In the genomic region with DNA sequence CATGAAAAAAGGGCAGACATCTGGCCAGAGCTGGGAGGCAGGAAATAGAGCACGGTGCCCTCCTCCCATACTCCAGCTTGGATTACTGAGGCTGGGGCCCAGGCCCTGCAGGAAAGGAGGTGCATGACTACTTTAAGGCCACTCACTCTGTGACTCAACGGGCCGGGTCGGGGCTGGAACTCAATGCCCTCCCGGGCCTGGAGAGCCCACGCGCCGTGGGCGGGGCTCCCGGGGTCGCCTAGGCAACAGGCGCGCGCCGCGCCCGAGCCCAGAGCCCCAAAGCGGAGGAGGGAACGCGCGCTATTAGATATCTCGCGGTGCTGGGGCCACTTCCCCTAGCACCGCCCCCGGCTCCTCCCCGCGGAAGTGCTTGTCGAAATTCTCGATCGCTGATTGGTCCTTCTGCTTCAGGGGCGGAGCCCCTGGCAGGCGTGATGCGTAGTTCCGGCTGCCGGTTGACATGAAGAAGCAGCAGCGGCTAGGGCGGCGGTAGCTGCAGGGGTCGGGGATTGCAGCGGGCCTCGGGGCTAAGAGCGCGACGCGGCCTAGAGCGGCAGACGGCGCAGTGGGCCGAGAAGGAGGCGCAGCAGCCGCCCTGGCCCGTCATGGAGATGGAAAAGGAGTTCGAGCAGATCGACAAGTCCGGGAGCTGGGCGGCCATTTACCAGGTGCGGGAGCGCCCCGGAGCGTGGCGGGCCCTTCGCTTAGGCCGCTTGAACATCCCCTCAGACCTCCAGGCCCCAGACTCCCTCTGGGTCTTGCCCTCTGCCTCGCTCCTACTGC, we compare ENCODE assay signal across 1 cellular context.
A peak's percentile ranks its signal among the peaks of the same experiment; 100 is the strongest.
TF ChIP-seq lines count a peak whose summit lies in the region.

TSS of gene PTPN1 (plus strand) at position 461 of the 783 bp plus-strand sequence. CDS start at position 606, 145 bp downstream.

TF ChIP-seq in K562, 482 proteins besides CTCF, POLR2A, EP300 and RAD21 (continued from another document and continues in another):
- TF ChIP-seq ATF1 (CRISPR knock-in tag; IDR thresholded peaks at IDR 0.05) (no peak), ATF1 (tag; IDR thresholded peaks at IDR 0.05) (peak; percentile 90), RNF2 (IDR thresholded peaks at IDR 0.05) (peak; percentile 53; the same call in 1 of the 2 replicates), ADNP (tag; IDR thresholded peaks at IDR 0.05) (no peak), FIP1L1 (IDR thresholded peaks at IDR 0.05; ENCODE audit: low read depth, low read length, poor library complexity, severe bottlenecking) (peak; percentile 87), HDAC3 (IDR thresholded peaks at IDR 0.05; ENCODE audit: borderline replicate concordance, partially characterized antibody) (no peak), FOXK1 (CRISPR knock-in tag; IDR thresholded peaks at IDR 0.05; ENCODE audit: borderline replicate concordance) (no peak), SRSF3 (IDR thresholded peaks at IDR 0.05; ENCODE audit: insufficient read depth, low read length) (no peak), TAL1 (IDR thresholded peaks at IDR 0.05) (no peak), PHF20 (IDR thresholded peaks at IDR 0.05; ENCODE audit: partially characterized antibody) (peak; percentile 39), SIRT6 (IDR thresholded peaks at IDR 0.05; ENCODE audit: low read depth, low read length) (no peak), SMAD2 (IDR thresholded peaks at IDR 0.05; ENCODE audit: low read depth, low read length) (no peak), CHAMP1 (IDR thresholded peaks at IDR 0.05) (no peak), SIX5 (IDR thresholded peaks at IDR 0.05; ENCODE audit: borderline replicate concordance in 1 of 2, insufficient read depth in 1 of 2, low read depth in 1 of 2, low read length in 2 of 2) (no peak), ZBTB49 (CRISPR knock-in tag; IDR thresholded peaks at IDR 0.05; ENCODE audit: borderline replicate concordance) (no peak), ZHX1 (conservative IDR thresholded peaks at IDR 0.05; ENCODE audit: low read length) (no peak), SIN3A (IDR thresholded peaks at IDR 0.05; ENCODE audit: borderline replicate concordance in 2 of 2, control insufficient read depth in 1 of 2, low read depth in 2 of 2, low read length in 2 of 2) (peak; percentile 78 to 87; a peak in 2 of 4 replicates), PML (IDR thresholded peaks at IDR 0.05; ENCODE audit: low read length) (peak; percentile 72; the same call in 1 of the 2 replicates), MCM3 (IDR thresholded peaks at IDR 0.05) (no peak), NCOA6 (IDR thresholded peaks at IDR 0.05) (no peak), HMBOX1 (IDR thresholded peaks at IDR 0.05) (0 out of 2 replicates have a peak, but pooled peaks have one; percentile 20), RBM34 (IDR thresholded peaks at IDR 0.05; ENCODE audit: borderline replicate concordance, insufficient read depth, low read length) (no peak), MECOM (CRISPR knock-in tag; IDR thresholded peaks at IDR 0.05) (no peak), TBP (optimal IDR thresholded peaks at IDR 0.05; ENCODE audit: low read depth, low read length) (peak; percentile 90), RFX1 (IDR thresholded peaks at IDR 0.05) (peak; percentile 97), ZNF766 (CRISPR knock-in tag; conservative IDR thresholded peaks at IDR 0.05) (no peak)
- TF ChIP-seq, protein P1, sequence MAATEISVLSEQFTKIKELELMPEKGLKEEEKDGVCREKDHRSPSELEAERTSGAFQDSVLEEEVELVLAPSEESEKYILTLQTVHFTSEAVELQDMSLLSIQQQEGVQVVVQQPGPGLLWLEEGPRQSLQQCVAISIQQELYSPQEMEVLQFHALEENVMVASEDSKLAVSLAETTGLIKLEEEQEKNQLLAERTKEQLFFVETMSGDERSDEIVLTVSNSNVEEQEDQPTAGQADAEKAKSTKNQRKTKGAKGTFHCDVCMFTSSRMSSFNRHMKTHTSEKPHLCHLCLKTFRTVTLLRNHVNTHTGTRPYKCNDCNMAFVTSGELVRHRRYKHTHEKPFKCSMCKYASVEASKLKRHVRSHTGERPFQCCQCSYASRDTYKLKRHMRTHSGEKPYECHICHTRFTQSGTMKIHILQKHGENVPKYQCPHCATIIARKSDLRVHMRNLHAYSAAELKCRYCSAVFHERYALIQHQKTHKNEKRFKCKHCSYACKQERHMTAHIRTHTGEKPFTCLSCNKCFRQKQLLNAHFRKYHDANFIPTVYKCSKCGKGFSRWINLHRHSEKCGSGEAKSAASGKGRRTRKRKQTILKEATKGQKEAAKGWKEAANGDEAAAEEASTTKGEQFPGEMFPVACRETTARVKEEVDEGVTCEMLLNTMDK (IDR thresholded peaks at IDR 0.05; ENCODE audit: borderline replicate concordance, insufficient read depth, low read depth, low read length, poor library complexity, severe bottlenecking), result no peak
- TF ChIP-seq, protein P2, sequence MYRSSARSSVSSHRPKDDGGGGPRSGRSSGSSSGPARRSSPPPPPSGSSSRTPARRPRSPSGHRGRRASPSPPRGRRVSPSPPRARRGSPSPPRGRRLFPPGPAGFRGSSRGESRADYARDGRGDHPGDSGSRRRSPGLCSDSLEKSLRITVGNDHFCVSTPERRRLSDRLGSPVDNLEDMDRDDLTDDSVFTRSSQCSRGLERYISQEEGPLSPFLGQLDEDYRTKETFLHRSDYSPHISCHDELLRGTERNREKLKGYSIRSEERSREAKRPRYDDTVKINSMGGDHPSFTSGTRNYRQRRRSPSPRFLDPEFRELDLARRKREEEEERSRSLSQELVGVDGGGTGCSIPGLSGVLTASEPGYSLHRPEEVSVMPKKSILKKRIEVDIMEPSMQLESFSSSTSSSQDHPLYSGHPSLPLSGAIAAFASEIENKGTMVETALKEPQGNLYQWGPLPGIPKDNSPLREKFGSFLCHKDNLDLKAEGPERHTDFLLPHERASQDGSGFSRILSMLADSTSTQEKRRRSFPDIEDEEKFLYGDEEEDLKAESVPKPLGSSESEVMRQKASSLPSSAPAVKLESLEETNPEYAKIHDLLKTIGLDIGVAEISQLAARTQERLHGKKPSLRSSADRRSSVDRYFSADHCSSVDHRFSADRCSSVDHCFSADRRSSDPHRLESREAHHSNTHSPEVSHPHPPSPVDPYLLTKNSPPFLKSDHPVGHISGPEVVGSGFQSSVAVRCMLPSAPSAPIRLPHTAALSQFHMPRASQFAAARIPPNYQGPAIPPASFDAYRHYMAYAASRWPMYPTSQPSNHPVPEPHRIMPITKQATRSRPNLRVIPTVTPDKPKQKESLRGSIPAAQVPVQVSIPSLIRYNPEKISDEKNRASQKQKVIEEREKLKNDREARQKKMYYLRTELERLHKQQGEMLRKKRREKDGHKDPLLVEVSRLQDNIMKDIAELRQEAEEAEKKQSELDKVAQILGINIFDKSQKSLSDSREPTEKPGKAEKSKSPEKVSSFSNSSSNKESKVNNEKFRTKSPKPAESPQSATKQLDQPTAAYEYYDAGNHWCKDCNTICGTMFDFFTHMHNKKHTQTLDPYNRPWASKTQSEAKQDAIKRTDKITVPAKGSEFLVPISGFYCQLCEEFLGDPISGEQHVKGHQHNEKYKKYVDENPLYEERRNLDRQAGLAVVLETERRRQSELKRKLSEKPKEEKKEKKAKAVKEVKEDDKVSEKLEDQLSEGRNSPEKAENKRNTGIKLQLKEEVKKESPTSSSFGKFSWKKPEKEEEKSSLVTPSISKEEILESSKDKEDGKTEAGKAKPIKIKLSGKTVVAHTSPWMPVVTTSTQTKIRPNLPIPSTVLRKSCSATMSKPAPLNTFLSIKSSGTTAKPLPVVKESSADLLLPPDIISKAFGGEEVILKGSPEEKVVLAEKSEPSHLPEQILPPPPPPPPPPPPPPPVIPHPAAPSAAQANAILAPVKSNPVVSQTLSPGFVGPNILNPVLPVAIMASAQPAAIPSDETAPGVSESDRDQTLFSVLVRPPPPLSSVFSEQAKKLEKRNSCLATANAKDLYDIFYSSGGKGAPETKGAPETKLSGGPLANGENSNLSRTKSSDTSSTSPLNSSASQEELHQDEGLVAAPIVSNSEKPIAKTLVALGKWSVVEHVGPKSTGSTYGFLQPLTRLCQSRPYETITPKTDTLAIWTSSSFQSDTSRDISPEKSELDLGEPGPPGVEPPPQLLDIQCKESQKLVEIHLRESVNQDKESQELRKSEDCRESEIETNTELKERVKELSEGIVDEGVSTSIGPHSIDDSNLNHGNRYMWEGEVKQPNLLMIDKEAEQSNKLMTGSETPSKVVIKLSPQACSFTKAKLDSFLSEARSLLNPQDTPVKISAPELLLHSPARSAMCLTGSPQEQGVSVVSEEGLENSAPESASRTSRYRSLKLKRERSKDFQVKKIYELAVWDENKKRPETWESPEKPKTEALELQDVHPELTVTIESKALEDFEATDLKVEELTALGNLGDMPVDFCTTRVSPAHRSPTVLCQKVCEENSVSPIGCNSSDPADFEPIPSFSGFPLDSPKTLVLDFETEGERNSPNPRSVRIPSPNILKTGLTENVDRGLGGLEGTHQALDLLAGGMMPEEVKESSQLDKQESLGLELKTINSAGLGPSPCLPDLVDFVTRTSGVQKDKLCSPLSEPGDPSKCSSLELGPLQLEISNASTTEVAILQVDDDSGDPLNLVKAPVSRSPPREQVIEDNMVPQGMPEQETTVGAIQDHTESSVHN (IDR thresholded peaks at IDR 0.05; ENCODE audit: borderline replicate concordance in 1 of 2, low read depth in 1 of 2), result no peak
- TF ChIP-seq, protein P3, sequence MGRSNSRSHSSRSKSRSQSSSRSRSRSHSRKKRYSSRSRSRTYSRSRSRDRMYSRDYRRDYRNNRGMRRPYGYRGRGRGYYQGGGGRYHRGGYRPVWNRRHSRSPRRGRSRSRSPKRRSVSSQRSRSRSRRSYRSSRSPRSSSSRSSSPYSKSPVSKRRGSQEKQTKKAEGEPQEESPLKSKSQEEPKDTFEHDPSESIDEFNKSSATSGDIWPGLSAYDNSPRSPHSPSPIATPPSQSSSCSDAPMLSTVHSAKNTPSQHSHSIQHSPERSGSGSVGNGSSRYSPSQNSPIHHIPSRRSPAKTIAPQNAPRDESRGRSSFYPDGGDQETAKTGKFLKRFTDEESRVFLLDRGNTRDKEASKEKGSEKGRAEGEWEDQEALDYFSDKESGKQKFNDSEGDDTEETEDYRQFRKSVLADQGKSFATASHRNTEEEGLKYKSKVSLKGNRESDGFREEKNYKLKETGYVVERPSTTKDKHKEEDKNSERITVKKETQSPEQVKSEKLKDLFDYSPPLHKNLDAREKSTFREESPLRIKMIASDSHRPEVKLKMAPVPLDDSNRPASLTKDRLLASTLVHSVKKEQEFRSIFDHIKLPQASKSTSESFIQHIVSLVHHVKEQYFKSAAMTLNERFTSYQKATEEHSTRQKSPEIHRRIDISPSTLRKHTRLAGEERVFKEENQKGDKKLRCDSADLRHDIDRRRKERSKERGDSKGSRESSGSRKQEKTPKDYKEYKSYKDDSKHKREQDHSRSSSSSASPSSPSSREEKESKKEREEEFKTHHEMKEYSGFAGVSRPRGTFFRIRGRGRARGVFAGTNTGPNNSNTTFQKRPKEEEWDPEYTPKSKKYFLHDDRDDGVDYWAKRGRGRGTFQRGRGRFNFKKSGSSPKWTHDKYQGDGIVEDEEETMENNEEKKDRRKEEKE (IDR thresholded peaks at IDR 0.05; ENCODE audit: borderline replicate concordance in 1 of 2, control insufficient read depth in 1 of 2, low read depth in 2 of 2, low read length in 1 of 2), result peak in 1 of 2 experiments; percentile 63; a peak in 1 of 4 replicates
